ENCODE assay signal across 1 cellular context in the genomic region with DNA sequence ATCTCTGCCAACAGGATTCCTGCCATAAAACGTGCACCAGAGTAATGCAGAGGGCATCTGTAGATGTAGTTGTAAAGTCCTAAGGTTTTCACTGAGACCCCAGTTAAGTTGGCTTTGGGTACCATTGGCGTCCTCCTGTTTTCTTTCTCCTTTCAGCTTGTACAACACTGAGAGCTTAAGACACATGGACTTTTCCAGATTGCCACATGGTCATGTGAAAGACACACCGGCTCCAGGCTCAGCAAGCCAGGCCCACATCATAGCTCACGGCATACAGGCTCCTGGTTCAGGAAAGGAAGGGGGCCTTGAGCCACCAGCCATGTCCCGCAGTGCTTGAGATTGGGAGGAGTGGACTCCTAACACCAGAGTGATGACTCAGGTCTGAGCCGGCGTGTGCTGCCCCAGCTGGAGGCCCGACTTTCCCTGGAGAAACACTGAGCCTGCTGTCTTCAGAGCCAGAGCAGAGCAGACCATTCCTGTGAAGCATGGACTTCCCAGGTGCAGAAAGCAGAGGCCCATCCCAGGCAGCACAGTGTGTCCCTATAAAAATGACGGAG.
TF ChIP-seq lines count a peak whose summit lies in the region.

No MANE protein-coding gene starts in this region.

TF ChIP-seq in SK-N-SH, 30 proteins besides CTCF, POLR2A, EP300 and RAD21 (continued from another document):
- TF ChIP-seq, protein P1, sequence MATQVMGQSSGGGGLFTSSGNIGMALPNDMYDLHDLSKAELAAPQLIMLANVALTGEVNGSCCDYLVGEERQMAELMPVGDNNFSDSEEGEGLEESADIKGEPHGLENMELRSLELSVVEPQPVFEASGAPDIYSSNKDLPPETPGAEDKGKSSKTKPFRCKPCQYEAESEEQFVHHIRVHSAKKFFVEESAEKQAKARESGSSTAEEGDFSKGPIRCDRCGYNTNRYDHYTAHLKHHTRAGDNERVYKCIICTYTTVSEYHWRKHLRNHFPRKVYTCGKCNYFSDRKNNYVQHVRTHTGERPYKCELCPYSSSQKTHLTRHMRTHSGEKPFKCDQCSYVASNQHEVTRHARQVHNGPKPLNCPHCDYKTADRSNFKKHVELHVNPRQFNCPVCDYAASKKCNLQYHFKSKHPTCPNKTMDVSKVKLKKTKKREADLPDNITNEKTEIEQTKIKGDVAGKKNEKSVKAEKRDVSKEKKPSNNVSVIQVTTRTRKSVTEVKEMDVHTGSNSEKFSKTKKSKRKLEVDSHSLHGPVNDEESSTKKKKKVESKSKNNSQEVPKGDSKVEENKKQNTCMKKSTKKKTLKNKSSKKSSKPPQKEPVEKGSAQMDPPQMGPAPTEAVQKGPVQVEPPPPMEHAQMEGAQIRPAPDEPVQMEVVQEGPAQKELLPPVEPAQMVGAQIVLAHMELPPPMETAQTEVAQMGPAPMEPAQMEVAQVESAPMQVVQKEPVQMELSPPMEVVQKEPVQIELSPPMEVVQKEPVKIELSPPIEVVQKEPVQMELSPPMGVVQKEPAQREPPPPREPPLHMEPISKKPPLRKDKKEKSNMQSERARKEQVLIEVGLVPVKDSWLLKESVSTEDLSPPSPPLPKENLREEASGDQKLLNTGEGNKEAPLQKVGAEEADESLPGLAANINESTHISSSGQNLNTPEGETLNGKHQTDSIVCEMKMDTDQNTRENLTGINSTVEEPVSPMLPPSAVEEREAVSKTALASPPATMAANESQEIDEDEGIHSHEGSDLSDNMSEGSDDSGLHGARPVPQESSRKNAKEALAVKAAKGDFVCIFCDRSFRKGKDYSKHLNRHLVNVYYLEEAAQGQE (IDR thresholded peaks at IDR 0.05; ENCODE audit: low read depth, low read length): no peak
- TF ChIP-seq SIN3A (IDR thresholded peaks at IDR 0.05; ENCODE audit: borderline replicate concordance, low read depth, low read length): peak; percentile 45; the same call in 1 of the 2 replicates
- TF ChIP-seq, protein P2, sequence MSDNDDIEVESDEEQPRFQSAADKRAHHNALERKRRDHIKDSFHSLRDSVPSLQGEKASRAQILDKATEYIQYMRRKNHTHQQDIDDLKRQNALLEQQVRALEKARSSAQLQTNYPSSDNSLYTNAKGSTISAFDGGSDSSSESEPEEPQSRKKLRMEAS (IDR thresholded peaks at IDR 0.05; ENCODE audit: low read depth): peak; percentile 81
- no peak for TF ChIP-seq FOXM1 (IDR thresholded peaks at IDR 0.05; ENCODE audit: low read depth)
- no peak for TF ChIP-seq NFIC (IDR thresholded peaks at IDR 0.05; ENCODE audit: borderline replicate concordance)
- TF ChIP-seq, protein P3, sequence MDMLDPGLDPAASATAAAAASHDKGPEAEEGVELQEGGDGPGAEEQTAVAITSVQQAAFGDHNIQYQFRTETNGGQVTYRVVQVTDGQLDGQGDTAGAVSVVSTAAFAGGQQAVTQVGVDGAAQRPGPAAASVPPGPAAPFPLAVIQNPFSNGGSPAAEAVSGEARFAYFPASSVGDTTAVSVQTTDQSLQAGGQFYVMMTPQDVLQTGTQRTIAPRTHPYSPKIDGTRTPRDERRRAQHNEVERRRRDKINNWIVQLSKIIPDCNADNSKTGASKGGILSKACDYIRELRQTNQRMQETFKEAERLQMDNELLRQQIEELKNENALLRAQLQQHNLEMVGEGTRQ (IDR thresholded peaks at IDR 0.05; ENCODE audit: borderline replicate concordance, low read depth, low read length): no peak
- TF ChIP-seq FOSL2 (IDR thresholded peaks at IDR 0.05; ENCODE audit: borderline replicate concordance, low read depth): peak; percentile 71; the same call in 1 of the 2 replicates
